ENCODE assay signal across 23 cellular contexts in the genomic region with DNA sequence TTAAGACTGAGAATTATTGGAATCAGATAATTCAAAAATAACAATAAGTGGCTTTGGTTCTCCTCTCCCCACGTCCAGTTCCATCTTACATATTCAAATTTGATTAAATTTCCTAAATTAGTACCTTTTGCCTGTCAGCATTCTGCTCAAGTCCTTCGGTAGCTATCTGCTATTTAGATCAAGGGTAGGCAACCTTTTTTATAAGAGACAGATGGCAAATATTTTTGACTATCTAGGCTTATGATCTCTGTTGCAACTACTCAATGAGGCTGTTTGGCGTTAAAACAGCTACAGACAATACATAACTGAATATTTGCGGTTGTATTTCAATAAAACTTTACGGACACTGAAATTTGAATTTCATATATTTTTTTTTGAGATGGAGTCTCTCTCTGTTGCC. TPM values are rescaled to one million over a fixed set of nuclear protein-coding genes. Genes with fewer than 3 reads are reported as not detected.
DNase-seq lines count a peak whose midpoint lies in the region; ATAC-seq, FAIRE-seq and TF ChIP-seq lines count a peak whose summit lies in the region.
"Had no signal": no experiment of that assay in that cellular context is flagged by ENCODE, and none has a peak within 500 bp of the region (broad histone marks: within the 10 kb centered on the region; RNA-seq: fewer than 3 reads in every experiment).

No MANE protein-coding gene starts in this region.

- H4K20me1 ChIP-seq in SK-N-SH (ENCODE audit: insufficient read depth) (no peaks in the 10 kb centered on the region), K562 (replicated peaks; ENCODE audit: control insufficient read depth, insufficient read depth, low read length) (no peaks in the 10 kb centered on the region)
- H4K20me1 ChIP-seq: BLaER1 treated with 17β-estradiol and CSF1 and Interleukin-3, amounts not matched to agents 10 nM and 100 nM had no signal

- H3K79me2 ChIP-seq in SK-N-SH (ENCODE audit: insufficient read depth) (no peaks in the 10 kb centered on the region), K562 (ENCODE audit: control insufficient read depth, insufficient read depth, low read length) (no peaks in the 10 kb centered on the region)

- no peak for FAIRE-seq in K562 (lab: Jason Lieb, UNC)
- FAIRE-seq: A549, G401.6, GM12891, GM19239 had no signal

- no peaks in the 10 kb centered on the region for H3K9me1 ChIP-seq in K562 (ENCODE audit: control insufficient read depth, insufficient read depth, low read length)

- TF ChIP-seq POLR2A in K562 (conservative IDR thresholded peaks at IDR 0.05): no peak
- TF ChIP-seq POLR2A in breast epithelium (IDR thresholded peaks at IDR 0.05): no peak

- BruUV-seq in K562 (replicated peaks; lab: Mats Ljungman, UMichigan): no TSS peak

- H2AFZ ChIP-seq in SK-N-SH (ENCODE audit: low read depth) (no peak overlapping the region), K562 (ENCODE audit: low read depth, low read length) (no peak overlapping the region)

- no peaks in the 10 kb centered on the region for H3K9me2 ChIP-seq in SK-N-SH

- H3K27me3 ChIP-seq in SK-N-SH (ENCODE audit: insufficient read depth) (no peaks in the 10 kb centered on the region), WERI-Rb-1 (ENCODE audit: insufficient read depth, low read depth, severe bottlenecking) (no peaks in the 10 kb centered on the region), K562 (ENCODE audit: control insufficient read depth in 2 of 2, insufficient read depth in 2 of 2, low read length in 2 of 2) (no peaks in the 10 kb centered on the region), dorsolateral prefrontal cortex (no peaks in the 10 kb centered on the region), breast epithelium (no peaks in the 10 kb centered on the region)
- H3K27me3 ChIP-seq: BLaER1 treated with 17β-estradiol and CSF1 and Interleukin-3, amounts not matched to agents 10 nM and 100 nM had no signal

- DNase-seq in NCI-H2171 treated with DMSO at 0.1 percent for 48 hours (lab: John Stamatoyannopoulos, UW) (peak; percentile 19), NCI-H2171 (lab: John Stamatoyannopoulos, UW) (no peak), SK-N-SH (no peak), WERI-Rb-1 (no peak), K562 (ENCODE audit: extremely low read depth in 1 of 4, low spot score in 3 of 4) (no peak), dorsolateral prefrontal cortex (no peak), breast epithelium (ENCODE audit: low spot score in 2 of 2) (no peak)
- DNase-seq: AML-193; CD4-positive, alpha-beta memory T cell; CD4-positive, CD25-positive, alpha-beta regulatory T cell; CD8-positive, alpha-beta memory T cell; COR-L47; DMS 273 treated with DMSO at 0.1 percent for 48 hours; DMS79 treated with DMSO at 0.1 percent for 48 hours; GF-D8 had no signal

- H3K4me3 ChIP-seq in SK-N-SH (ENCODE audit: low read depth in 2 of 2, low read length in 1 of 2) (no peak overlapping the region), WERI-Rb-1 (ENCODE audit: low read depth, low read length) (no peak overlapping the region), K562 (no peak overlapping the region), dorsolateral prefrontal cortex (no peak overlapping the region), breast epithelium (no peak overlapping the region)
- H3K4me3 ChIP-seq: A549; BLaER1 treated with 17β-estradiol and CSF1 and Interleukin-3, amounts not matched to agents 10 nM and 100 nM had no signal

- no peak for TF ChIP-seq RAD21 in SK-N-SH (IDR thresholded peaks at IDR 0.05; ENCODE audit: low read length)
- no peak for TF ChIP-seq RAD21 in K562 (CRISPR knock-in tag; conservative IDR thresholded peaks at IDR 0.05 in 1 of 2, IDR thresholded peaks at IDR 0.05 in 1 of 2)

- H3K4me1 ChIP-seq in SK-N-SH (ENCODE audit: control insufficient read depth in 1 of 2, insufficient read depth in 2 of 2, low read depth in 1 of 2, low read length in 1 of 2) (no peaks in the 10 kb centered on the region), K562 (replicated peaks in 1 of 2; ENCODE audit: control insufficient read depth in 2 of 2, insufficient read depth in 2 of 2, low read length in 2 of 2) (no peaks in the 10 kb centered on the region; a peak in 1 of 5 replicates), breast epithelium (no peaks in the 10 kb centered on the region)
- H3K4me1 ChIP-seq: A549; BLaER1 treated with 17β-estradiol and CSF1 and Interleukin-3, amounts not matched to agents 10 nM and 100 nM had no signal

- H3K4me2 ChIP-seq in SK-N-SH: no peak overlapping the region
- no peak overlapping the region for H3K4me2 ChIP-seq in K562 (ENCODE audit: insufficient read depth, low read length)
- H3K4me2 ChIP-seq: A549; BLaER1 treated with 17β-estradiol and CSF1 and Interleukin-3, amounts not matched to agents 10 nM and 100 nM had no signal

- in situ Hi-C loops in K562 (cut with MboI): no loop called here

- no peak for ATAC-seq in K562
- no peak for ATAC-seq in HG03469 (IDR thresholded peaks at IDR 0.05; ENCODE audit: unreplicated experiment)
- ATAC-seq: A549 had no signal

- POLR2A ChIA-PET in SK-N-SH (lab: Yijun Ruan, JAX): no interaction called here
- POLR2A ChIA-PET in K562 (lab: Yijun Ruan, JAX): no interaction called here

- TF ChIP-seq CTCF in SK-N-SH (IDR thresholded peaks at IDR 0.05) (no peak), WERI-Rb-1 (IDR thresholded peaks at IDR 0.05; ENCODE audit: low read depth, low read length) (no peak), K562 (IDR thresholded peaks at IDR 0.05 in 2 of 3, conservative IDR thresholded peaks at IDR 0.05 in 1 of 3; ENCODE audit: insufficient read depth in 2 of 3, low read depth in 1 of 3, low read length in 3 of 3) (no peak), dorsolateral prefrontal cortex (IDR thresholded peaks at IDR 0.05 in 54 of 56, conservative IDR thresholded peaks at IDR 0.05 in 2 of 56; ENCODE audit: low read depth in 1 of 56, partially characterized antibody in 56 of 56) (no peak), breast epithelium (IDR thresholded peaks at IDR 0.05) (no peak)

- H3K9ac ChIP-seq in SK-N-SH: no peak overlapping the region
- no peak overlapping the region for H3K9ac ChIP-seq in K562 (ENCODE audit: insufficient read depth in 1 of 2, low read depth in 2 of 2, low read length in 2 of 2)
- H3K9ac ChIP-seq: BLaER1 treated with 17β-estradiol and CSF1 and Interleukin-3, amounts not matched to agents 10 nM and 100 nM had no signal

- intact Hi-C loops in K562 (cut with micrococcal nuclease) (no loop called here), dorsolateral prefrontal cortex (cut with DNase I) (no loop called here), breast epithelium (cut with DNase I; ENCODE audit: low total_unique reads) (no loop called here)

- CTCF ChIA-PET in SK-N-SH (lab: Yijun Ruan, JAX): interaction anchor here (0.9 to 1.4 kb wide), 2 partner anchors 21 to 425 kb away, joined by 3 read pairs; partner anchors contain the start of gene L2HGDH
- CTCF ChIA-PET in K562 (lab: Yijun Ruan, JAX; ENCODE audit: low intra/inter-chr PET ratio): no interaction called here

- TF ChIP-seq EP300 in SK-N-SH (IDR thresholded peaks at IDR 0.05; ENCODE audit: borderline replicate concordance in 1 of 2, low read depth in 1 of 2, low read length in 1 of 2) (no peak), K562 (IDR thresholded peaks at IDR 0.05; ENCODE audit: low read length) (no peak)

- H3K9me3 ChIP-seq in SK-N-SH (no peaks in the 10 kb centered on the region), WERI-Rb-1 (ENCODE audit: severe bottlenecking) (no peaks in the 10 kb centered on the region), K562 (replicated peaks; ENCODE audit: control insufficient read depth, insufficient read depth, low read depth, low read length) (no peaks in the 10 kb centered on the region; the same call in 1 of the 2 replicates), breast epithelium (no peaks in the 10 kb centered on the region)

- peaks cover 0 to 19% of the 10 kb centered on the region in 2 experiments for H3K36me3 ChIP-seq in SK-N-SH (replicated peaks in 1 of 2; ENCODE audit: control insufficient read depth in 1 of 2, insufficient read depth in 2 of 2, low read length in 1 of 2)
- peaks cover 46% of the 10 kb centered on the region for H3K36me3 ChIP-seq in WERI-Rb-1
- H3K36me3 ChIP-seq in K562 (ENCODE audit: control insufficient read depth, insufficient read depth, low read length): peaks cover 12% of the 10 kb centered on the region
- H3K36me3 ChIP-seq in breast epithelium: no peaks in the 10 kb centered on the region

- no peak overlapping the region for H3K27ac ChIP-seq in SK-N-SH (ENCODE audit: low read depth in 2 of 2, low read length in 1 of 2)
- H3K27ac ChIP-seq in WERI-Rb-1: peak overlapping the region; percentile 34
- H3K27ac ChIP-seq in K562 (ENCODE audit: extremely low read depth, low read depth, low read length): no peak overlapping the region
- no peak overlapping the region for H3K27ac ChIP-seq in dorsolateral prefrontal cortex
- H3K27ac ChIP-seq in breast epithelium: no peak overlapping the region
- H3K27ac ChIP-seq: 22Rv1; A549; BLaER1 treated with 17β-estradiol and CSF1 and Interleukin-3, amounts not matched to agents 10 nM and 100 nM; C4-2B had no signal

- H3F3A ChIP-seq in SK-N-SH (replicated peaks; ENCODE audit: insufficient read depth): no peaks in the 10 kb centered on the region

- WGBS in SK-N-SH (ENCODE audit: low lambda C conversion rate): 72% methylated on average over 5 of the region's 5 CpGs
- 74% methylated on average over 5 of the region's 5 CpGs for WGBS in K562 (ENCODE audit: insufficient coverage, low coverage, missing lambda C conversion rate)

RNA-seq across cellular contexts. Expression of gene L2HGDH, which starts 21.7 kb away (rescaled TPM):
- 5.4 and 8.4 TPM in 2 replicates for polyA plus RNA-seq in SK-N-SH (2012; rRNA removed)
- polyA plus RNA-seq in SK-N-SH (2012; cell fraction: cytosol; rRNA removed): 6.0 and 6.2 TPM in 2 replicates
- 4.3 and 5.2 TPM in 2 replicates for polyA plus RNA-seq in SK-N-SH (2012; cell fraction: nucleus; rRNA removed)
- total RNA-seq in K562 (2011; cell fraction: chromatin; rRNA removed; ENCODE audit: low replicate concordance): 11.9 and 17.6 TPM in 2 replicates
- total RNA-seq in K562 (2011; cell fraction: nucleolus; rRNA removed): 9.2 and 10.3 TPM in 2 replicates
- total RNA-seq in K562 (2011; cell fraction: nucleoplasm; rRNA removed): 9.9 and 15.2 TPM in 2 replicates
- total RNA-seq in K562 (2014; rRNA removed): 14.4 and 16.1 TPM in 2 replicates
- 10.5 TPM in 2 replicates for total RNA-seq in K562 (2014; rRNA removed; fragmentation: Illumina TruSeq; extraction: Trizol)
- 8.8 and 9.3 TPM in 2 replicates for total RNA-seq in K562 (2015; rRNA removed; fragmentation: Illumina TruSeq; extraction: Trizol)
- total RNA-seq in K562 (2021): 10.3 and 12.7 TPM in 2 replicates
- polyA plus RNA-seq in K562 (2011; rRNA removed): 9.4 and 11.1 TPM in 2 replicates
- 6.2 and 9.2 TPM in 2 replicates for polyA plus RNA-seq in K562 (2011; cell fraction: cytosol; rRNA removed)
- 5.5 and 7.9 TPM in 2 replicates for polyA plus RNA-seq in K562 (2011; cell fraction: nucleus; rRNA removed)
- 6.1 and 10.2 TPM in 2 replicates for polyA plus RNA-seq in K562 (2012)
- 10.1 TPM in 2 replicates for polyA plus RNA-seq in K562 (2014; fragmentation: Illumina TruSeq; extraction: Trizol)
- 1 to 10 TPM; 1.7 to 2.1 TPM for polyA plus RNA-seq in K562 (2014; fragmentation: Nextera tagmentation; extraction: Ambion mirVana)
- polyA plus RNA-seq in K562 (2014; rRNA removed): 11.8 and 12.0 TPM in 2 replicates
- polyA minus RNA-seq in K562 (2011; rRNA and poly(A)+ RNA removed): 10.3 and 12.6 TPM in 2 replicates
- 7.9 and 11.0 TPM in 2 replicates for polyA minus RNA-seq in K562 (2011; cell fraction: cytosol; rRNA and poly(A)+ RNA removed)
- polyA minus RNA-seq in K562 (2011; cell fraction: nucleus; rRNA and poly(A)+ RNA removed): 5.4 and 13.8 TPM in 2 replicates
- total RNA-seq in dorsolateral prefrontal cortex: 10 to 100 TPM in 119 of 120 experiments, 1 to 10 TPM in 1; 8.9 to 22.1 (median 15.0) TPM
- total RNA-seq in breast epithelium: 1 to 10 TPM; 3.8 to 6.9 (median 6.3) TPM

RNA-seq across cellular contexts. Expression of gene DMAC2L, which starts 21.8 kb away (rescaled TPM):
- polyA plus RNA-seq in SK-N-SH (2012; rRNA removed) (20.3 and 22.7 TPM in 2 replicates), K562 (2011; rRNA removed) (14.6 and 15.4 TPM in 2 replicates), K562 (2014; fragmentation: Illumina TruSeq; extraction: Trizol) (6.7 and 6.9 TPM in 2 replicates), K562 (2014; fragmentation: Nextera tagmentation; extraction: Ambion mirVana) (10 to 100 TPM; 37.1 to 37.2 TPM), K562 (2014; rRNA removed) (12.5 and 12.6 TPM in 2 replicates)
- polyA plus RNA-seq in SK-N-SH (2012; cell fraction: cytosol; rRNA removed): 18.4 and 21.9 TPM in 2 replicates
- polyA plus RNA-seq in SK-N-SH (2012; cell fraction: nucleus; rRNA removed): 12.5 and 21.6 TPM in 2 replicates
- total RNA-seq in K562 (2011; cell fraction: chromatin; rRNA removed; ENCODE audit: low replicate concordance): 14.3 and 15.6 TPM in 2 replicates
- total RNA-seq in K562 (2011; cell fraction: nucleolus; rRNA removed): 9.2 and 9.3 TPM in 2 replicates
- total RNA-seq in K562 (2011; cell fraction: nucleoplasm; rRNA removed): 10.2 and 21.3 TPM in 2 replicates
- total RNA-seq in K562 (2014; rRNA removed) (3.2 and 4.0 TPM in 2 replicates), K562 (2014; rRNA removed; fragmentation: Illumina TruSeq; extraction: Trizol) (9.3 and 10.4 TPM in 2 replicates), K562 (2015; rRNA removed; fragmentation: Illumina TruSeq; extraction: Trizol) (5.4 and 6.1 TPM in 2 replicates), K562 (2021) (9.2 and 9.9 TPM in 2 replicates), dorsolateral prefrontal cortex (10 to 100 TPM; 12.3 to 38.0 (median 23.5) TPM), breast epithelium (10 to 100 TPM; 19.7 to 30.7 (median 20.3) TPM)
- 13.6 and 14.3 TPM in 2 replicates for polyA plus RNA-seq in K562 (2011; cell fraction: cytosol; rRNA removed)
- 10.4 and 11.8 TPM in 2 replicates for polyA plus RNA-seq in K562 (2011; cell fraction: nucleus; rRNA removed)
- 9.3 and 11.3 TPM in 2 replicates for polyA plus RNA-seq in K562 (2012)
- 9.8 and 13.3 TPM in 2 replicates for polyA minus RNA-seq in K562 (2011; rRNA and poly(A)+ RNA removed)
- 3.3 and 7.7 TPM in 2 replicates for polyA minus RNA-seq in K562 (2011; cell fraction: cytosol; rRNA and poly(A)+ RNA removed)
- polyA minus RNA-seq in K562 (2011; cell fraction: nucleus; rRNA and poly(A)+ RNA removed): 7.3 and 8.2 TPM in 2 replicates

RNA-seq across cellular contexts. Expression of gene SOS2, which starts 58.9 kb away (rescaled TPM):
- 6.2 and 8.2 TPM in 2 replicates for polyA plus RNA-seq in SK-N-SH (2012; rRNA removed)
- polyA plus RNA-seq in SK-N-SH (2012; cell fraction: cytosol; rRNA removed): 8.9 and 10.4 TPM in 2 replicates
- 4.2 and 9.3 TPM in 2 replicates for polyA plus RNA-seq in SK-N-SH (2012; cell fraction: nucleus; rRNA removed)
- 19.6 and 36.2 TPM in 2 replicates for total RNA-seq in K562 (2011; cell fraction: chromatin; rRNA removed; ENCODE audit: low replicate concordance)
- 7.0 and 7.6 TPM in 2 replicates for total RNA-seq in K562 (2011; cell fraction: nucleolus; rRNA removed)
- total RNA-seq in K562 (2011; cell fraction: nucleoplasm; rRNA removed): 13.4 and 20.1 TPM in 2 replicates
- 4.5 and 5.8 TPM in 2 replicates for total RNA-seq in K562 (2014; rRNA removed)
- total RNA-seq in K562 (2014; rRNA removed; fragmentation: Illumina TruSeq; extraction: Trizol): 13.1 and 14.4 TPM in 2 replicates
- total RNA-seq in K562 (2015; rRNA removed; fragmentation: Illumina TruSeq; extraction: Trizol): 11.5 and 12.1 TPM in 2 replicates
- 9.6 and 10.5 TPM in 2 replicates for total RNA-seq in K562 (2021)
- polyA plus RNA-seq in K562 (2011; rRNA removed): 10.3 and 11.0 TPM in 2 replicates
- polyA plus RNA-seq in K562 (2011; cell fraction: cytosol; rRNA removed): 2.7 and 4.5 TPM in 2 replicates
- 7.8 and 9.7 TPM in 2 replicates for polyA plus RNA-seq in K562 (2011; cell fraction: nucleus; rRNA removed)
- 6.1 and 12.0 TPM in 2 replicates for polyA plus RNA-seq in K562 (2012)
- 9.5 and 11.4 TPM in 2 replicates for polyA plus RNA-seq in K562 (2014; fragmentation: Illumina TruSeq; extraction: Trizol)
- polyA plus RNA-seq in K562 (2014; fragmentation: Nextera tagmentation; extraction: Ambion mirVana): 1 to 10 TPM; 2.2 to 3.0 TPM
- 5.6 and 6.6 TPM in 2 replicates for polyA plus RNA-seq in K562 (2014; rRNA removed)
- 18.9 and 25.4 TPM in 2 replicates for polyA minus RNA-seq in K562 (2011; rRNA and poly(A)+ RNA removed)
- 6.1 and 6.5 TPM in 2 replicates for polyA minus RNA-seq in K562 (2011; cell fraction: cytosol; rRNA and poly(A)+ RNA removed)
- polyA minus RNA-seq in K562 (2011; cell fraction: nucleus; rRNA and poly(A)+ RNA removed): 8.8 and 23.4 TPM in 2 replicates
- 10 to 100 TPM; 23.8 to 58.9 (median 37.3) TPM for total RNA-seq in dorsolateral prefrontal cortex
- total RNA-seq in breast epithelium: 10 to 100 TPM; 35.7 to 54.3 (median 37.4) TPM
